ENCODE assay signal across 18 cellular contexts in genomic region chr20:4585104-4585753, GRCh38.
DNase-seq lines count a peak whose midpoint lies in the region; ATAC-seq, FAIRE-seq and TF ChIP-seq lines count a peak whose summit lies in the region.
"Had no signal": no experiment of that assay in that cellular context is flagged by ENCODE, and none has a peak within 500 bp of the region (broad histone marks: within the 10 kb centered on the region; RNA-seq: fewer than 3 reads in every experiment).

No MANE protein-coding gene starts in this region.

- intact Hi-C loops in activated CD4-positive, alpha-beta T cell treated with anti-CD3 and anti-CD28 coated beads for 36 hours (cut with DNase I, micrococcal nuclease) = no loop called here
- intact Hi-C loops in endothelial cell of umbilical vein (cut with micrococcal nuclease) = no loop called here

- FAIRE-seq in endothelial cell of umbilical vein (lab: Jason Lieb, UNC) = no peak

- H3K4me2 ChIP-seq in endothelial cell of umbilical vein (ENCODE audit: insufficient read depth, low read length) = no peak overlapping the region

- no peaks in the 10 kb centered on the region for H3K9me3 Mint-ChIP-seq in activated CD4-positive, alpha-beta T cell treated with anti-CD3 and anti-CD28 coated beads for 36 hours (ENCODE audit: low read depth)
- H3K9me3 Mint-ChIP-seq: endodermal cell; T-helper 1 cell treated with Interleukin-12 subunit alpha and Interleukin-12 subunit beta and Interleukin-4 antibody, amounts not matched to agents 30 μg/mL and 1 μg/mL, for 36 hours had no signal

- no peak overlapping the region for H3K9ac ChIP-seq in endothelial cell of umbilical vein (replicated peaks; ENCODE audit: extremely low read depth, insufficient read depth, low read length)

- no peak for TF ChIP-seq CTCF in endothelial cell of umbilical vein (IDR thresholded peaks at IDR 0.05; ENCODE audit: extremely low read depth in 1 of 2, insufficient read depth in 1 of 2, low read depth in 1 of 2, low read length in 2 of 2)

- H3K36me3 Mint-ChIP-seq in activated CD4-positive, alpha-beta T cell treated with anti-CD3 and anti-CD28 coated beads for 36 hours (ENCODE audit: low read depth) = no peaks in the 10 kb centered on the region
- H3K36me3 Mint-ChIP-seq: brain had no signal

- H3K27me3 Mint-ChIP-seq in activated CD4-positive, alpha-beta T cell treated with anti-CD3 and anti-CD28 coated beads for 36 hours = peaks cover 20% of the 10 kb centered on the region

- no peaks in the 10 kb centered on the region for H3K4me1 Mint-ChIP-seq in activated CD4-positive, alpha-beta T cell treated with anti-CD3 and anti-CD28 coated beads for 36 hours
- H3K4me1 Mint-ChIP-seq: brain, endodermal cell had no signal

- no peaks in the 10 kb centered on the region for H3K36me3 ChIP-seq in endothelial cell of umbilical vein (ENCODE audit: control insufficient read depth in 2 of 2, extremely low read depth in 1 of 2, insufficient read depth in 2 of 2, low read length in 2 of 2)
- H3K36me3 ChIP-seq: Peyer's patch had no signal

- no peak overlapping the region for H3K4me3 ChIP-seq in endothelial cell of umbilical vein (replicated peaks in 1 of 3; ENCODE audit: insufficient read depth in 1 of 3, low read depth in 1 of 3, low read length in 3 of 3)
- H3K4me3 ChIP-seq: lung, Peyer's patch had no signal

- no peak for DNase-seq in activated CD4-positive, alpha-beta T cell treated with anti-CD3 and anti-CD28 coated beads for 36 hours
- no peak for DNase-seq in activated CD4-positive, alpha-beta T cell treated with anti-CD3 and anti-CD28 coated beads for 4 hours
- DNase-seq in RPMI7951 (ENCODE audit: low read depth) (peak; percentile 39), endothelial cell of umbilical vein (ENCODE audit: low read depth, low spot score) (no peak), renal cortical epithelial cell (ENCODE audit: low read depth) (peak; percentile 94), HUDEP-2 (lab: John Stamatoyannopoulos, UW; ENCODE audit: unreplicated experiment in 76 of 76) (no peak), OCI-M2 (lab: John Stamatoyannopoulos, UW; ENCODE audit: unreplicated experiment) (no peak)
- DNase-seq: activated CD4-positive, alpha-beta T cell treated with anti-CD3 and anti-CD28 coated beads for 48 hours; Caco-2; endodermal cell; NCI-H1105; NCI-H526; Peyer's patch had no signal

- H3K27me3 ChIP-seq in endothelial cell of umbilical vein (ENCODE audit: control insufficient read depth in 2 of 2, insufficient read depth in 2 of 2, low read length in 2 of 2) = peaks cover 2 to 4% of the 10 kb centered on the region in 2 experiments
- H3K27me3 ChIP-seq: Peyer's patch had no signal

- H3K4me3 Mint-ChIP-seq in activated CD4-positive, alpha-beta T cell treated with anti-CD3 and anti-CD28 coated beads for 36 hours = no peak overlapping the region
- H3K4me3 Mint-ChIP-seq: brain; endodermal cell; T-helper 1 cell treated with Interleukin-12 subunit alpha and Interleukin-12 subunit beta and Interleukin-4 antibody, amounts not matched to agents 30 μg/mL and 1 μg/mL, for 36 hours had no signal

- H3K4me1 ChIP-seq in endothelial cell of umbilical vein (ENCODE audit: control insufficient read depth, extremely low read depth, insufficient read depth, low read length) = no peaks in the 10 kb centered on the region
- H3K4me1 ChIP-seq: Caco-2, Peyer's patch had no signal

- H3K79me2 ChIP-seq in endothelial cell of umbilical vein (ENCODE audit: control insufficient read depth, insufficient read depth, low read length) = no peaks in the 10 kb centered on the region

- dilution Hi-C loops in endothelial cell of umbilical vein (cut with MboI; ENCODE audit: extremely low pct_ligation_motif_present, low sequenced_read_pairs) = loop anchor here (10.0 kb wide), 1 partner anchor 310 kb away; no protein-coding TSS in a partner anchor

- H4K20me1 ChIP-seq in endothelial cell of umbilical vein (replicated peaks; ENCODE audit: control insufficient read depth, extremely low read depth, insufficient read depth, low read length) = no peaks in the 10 kb centered on the region

- no peaks in the 10 kb centered on the region for H3K9me1 ChIP-seq in endothelial cell of umbilical vein (replicated peaks; ENCODE audit: control insufficient read depth, extremely low read depth, insufficient read depth, low read length)

- H3K27ac ChIP-seq in endothelial cell of umbilical vein (ENCODE audit: insufficient read depth, low read depth, low read length) = no peak overlapping the region
- H3K27ac ChIP-seq: 22Rv1, Peyer's patch had no signal

- ATAC-seq in activated CD4-positive, alpha-beta T cell treated with anti-CD3 and anti-CD28 coated beads for 36 hours = peak; percentile 26
- no peak for ATAC-seq in GM18873 (IDR thresholded peaks at IDR 0.05; ENCODE audit: low FRiP score, unreplicated experiment)

- POLR2A ChIA-PET in activated CD4-positive, alpha-beta T cell treated with anti-CD3 and anti-CD28 coated beads for 36 hours (lab: Charles Lee) = no interaction called here
- POLR2A ChIA-PET in endothelial cell of umbilical vein (lab: Charles Lee) = no interaction called here

- CTCF ChIA-PET in activated CD4-positive, alpha-beta T cell treated with anti-CD3 and anti-CD28 coated beads for 36 hours (lab: Charles Lee) = interaction anchor here (0.6 to 1.4 kb wide), 4 partner anchors 17 to 472 kb away, joined by 3 to 4 read pairs (median 3); no protein-coding TSS in a partner anchor
- CTCF ChIA-PET in endothelial cell of umbilical vein (lab: Charles Lee) = interaction anchor here (1.0 to 1.1 kb wide), 2 partner anchors 18 to 335 kb away, joined by 3 to 4 read pairs; no protein-coding TSS in a partner anchor

- no TSS peak for BruUV-seq in endothelial cell of umbilical vein (replicated peaks; lab: Mats Ljungman, UMichigan)

- no peak overlapping the region for H3K27ac Mint-ChIP-seq in activated CD4-positive, alpha-beta T cell treated with anti-CD3 and anti-CD28 coated beads for 36 hours
- H3K27ac Mint-ChIP-seq: brain; endodermal cell; T-helper 1 cell treated with Interleukin-12 subunit alpha and Interleukin-12 subunit beta and Interleukin-4 antibody, amounts not matched to agents 30 μg/mL and 1 μg/mL, for 36 hours had no signal

- no peaks in the 10 kb centered on the region for H3K9me3 ChIP-seq in endothelial cell of umbilical vein (replicated peaks; ENCODE audit: control insufficient read depth, insufficient read depth, low read length)
- H3K9me3 ChIP-seq: Peyer's patch had no signal

- H2AFZ ChIP-seq in endothelial cell of umbilical vein (ENCODE audit: low read depth, low read length) = no peak overlapping the region

- TF ChIP-seq POLR2A in endothelial cell of umbilical vein (IDR thresholded peaks at IDR 0.05; ENCODE audit: low read depth, low read length) = no peak

TF ChIP-seq in endothelial cell of umbilical vein, 7 proteins besides CTCF, POLR2A, EP300 and RAD21:
- TF ChIP-seq GATA2 (IDR thresholded peaks at IDR 0.05; ENCODE audit: insufficient read depth, insufficient read length, low read depth, low read length) (no peak), FOS (IDR thresholded peaks at IDR 0.05; ENCODE audit: borderline replicate concordance, insufficient read depth, low read length) (peak; percentile 24)

Comparison
In these comparisons a context has a peak if more than half of its experiments do, and no peak if none do; other contexts are left out.
1. DNase-seq: peak in RPMI7951 (single experiment) and renal cortical epithelial cell (single experiment); none in activated CD4-positive, alpha-beta T cell treated with anti-CD3 and anti-CD28 coated beads for 36 hours (single experiment), activated CD4-positive, alpha-beta T cell treated with anti-CD3 and anti-CD28 coated beads for 4 hours (0 of 2), endothelial cell of umbilical vein (single experiment), HUDEP-2 (0 of 76) and OCI-M2 (single experiment).